Comparison of ENCODE assay signal across 8 cellular contexts in genomic region chr5:177006265-177006972, GRCh38. TPM values are rescaled to one million over a fixed set of nuclear protein-coding genes. Genes with fewer than 3 reads are reported as not detected.
DNase-seq lines count a peak whose midpoint lies in the region; ATAC-seq, FAIRE-seq and TF ChIP-seq lines count a peak whose summit lies in the region.

Gene UIMC1, minus strand, starts transcription at chr5:177006779. Its CDS starts 24,164 bp downstream, at chr5:176982615.

- H3K9me3 Mint-ChIP-seq in nephron = peaks cover 3% of the 10 kb centered on the region

- TF ChIP-seq CTCF in fibroblast of the aortic adventitia (IDR thresholded peaks at IDR 0.05; ENCODE audit: insufficient read depth, low read length) (no peak), nephron (IDR thresholded peaks at IDR 0.05; ENCODE audit: unreplicated experiment in 3 of 3) (no peak)

- no peak for FAIRE-seq in H54 (lab: Jason Lieb, UNC)

- DNase-seq in Daoy (ENCODE audit: low read depth) (peak; percentile 95), H54 (ENCODE audit: insufficient read length, low spot score) (peak; percentile 78), M059J (ENCODE audit: low read depth) (peak; percentile 86), SHP77 treated with DMSO at 0.1 percent for 48 hours (lab: John Stamatoyannopoulos, UW) (peak; percentile 84), fibroblast of the aortic adventitia (ENCODE audit: low read depth) (peak; percentile 88)
- DNase-seq in activated effector memory CD4-positive, alpha-beta T cell treated with anti-CD3 and anti-CD28 coated beads, Interleukin-2, amount 50 U/mL, for 16 hours = peak; percentile 97
- peak; percentile 95 for DNase-seq in stimulated activated naive CD8-positive, alpha-beta T cell treated with anti-CD3 and anti-CD28 coated beads, Interleukin-15, Interleukin-2, amounts not matched to agents 100 U/mL and 50 U/mL, for 24 hours

- no peaks in the 10 kb centered on the region for H3K27me3 Mint-ChIP-seq in nephron (ENCODE audit: low read depth)

- H3K27ac Mint-ChIP-seq in nephron = peak within 1 kb of the TSS; percentile 87 to 98 (median 97)

- peaks cover 13% of the 10 kb centered on the region for H3K4me1 Mint-ChIP-seq in nephron

- TF ChIP-seq POLR2A in H54 (IDR thresholded peaks at IDR 0.05; ENCODE audit: low read depth, low read length) = peak; percentile 51; the same call in 1 of the 2 replicates

- peak; percentile 87 for ATAC-seq in stimulated activated naive CD8-positive, alpha-beta T cell treated with anti-CD3 and anti-CD28 coated beads, Interleukin-15, Interleukin-2, amounts not matched to agents 100 U/mL and 50 U/mL, for 24 hours

- peak within 1 kb of the TSS; percentile 95 to 98 (median 97) for H3K4me3 Mint-ChIP-seq in nephron

- peaks cover under 1% of the 10 kb centered on the region for H3K36me3 Mint-ChIP-seq in nephron (ENCODE audit: low read depth)

- peak within 1 kb of the TSS; percentile 96 for H3K4me3 ChIP-seq in fibroblast of the aortic adventitia (ENCODE audit: low read depth, low read length)

RNA-seq across cellular contexts. Expression of gene UIMC1, which starts in this region (rescaled TPM):
- total RNA-seq in Daoy (2014; rRNA removed; shearing (Covaris generic)) = 34.5 and 39.7 TPM in 2 replicates
- 20.8 and 27.8 TPM in 2 replicates for total RNA-seq in M059J (2014; rRNA removed; shearing (Covaris generic))
- 34.7 and 76.8 TPM in 2 replicates for total RNA-seq in fibroblast of the aortic adventitia (ENCODE audit: low replicate concordance)

Comparison
In these comparisons a context has a peak if more than half of its experiments do, and no peak if none do; other contexts are left out.
1. Peak in every context shown above with its lines: DNase-seq, ATAC-seq and H3K4me3 ChIP-seq.